ENCODE assay signal across 15 cellular contexts in the genomic region with DNA sequence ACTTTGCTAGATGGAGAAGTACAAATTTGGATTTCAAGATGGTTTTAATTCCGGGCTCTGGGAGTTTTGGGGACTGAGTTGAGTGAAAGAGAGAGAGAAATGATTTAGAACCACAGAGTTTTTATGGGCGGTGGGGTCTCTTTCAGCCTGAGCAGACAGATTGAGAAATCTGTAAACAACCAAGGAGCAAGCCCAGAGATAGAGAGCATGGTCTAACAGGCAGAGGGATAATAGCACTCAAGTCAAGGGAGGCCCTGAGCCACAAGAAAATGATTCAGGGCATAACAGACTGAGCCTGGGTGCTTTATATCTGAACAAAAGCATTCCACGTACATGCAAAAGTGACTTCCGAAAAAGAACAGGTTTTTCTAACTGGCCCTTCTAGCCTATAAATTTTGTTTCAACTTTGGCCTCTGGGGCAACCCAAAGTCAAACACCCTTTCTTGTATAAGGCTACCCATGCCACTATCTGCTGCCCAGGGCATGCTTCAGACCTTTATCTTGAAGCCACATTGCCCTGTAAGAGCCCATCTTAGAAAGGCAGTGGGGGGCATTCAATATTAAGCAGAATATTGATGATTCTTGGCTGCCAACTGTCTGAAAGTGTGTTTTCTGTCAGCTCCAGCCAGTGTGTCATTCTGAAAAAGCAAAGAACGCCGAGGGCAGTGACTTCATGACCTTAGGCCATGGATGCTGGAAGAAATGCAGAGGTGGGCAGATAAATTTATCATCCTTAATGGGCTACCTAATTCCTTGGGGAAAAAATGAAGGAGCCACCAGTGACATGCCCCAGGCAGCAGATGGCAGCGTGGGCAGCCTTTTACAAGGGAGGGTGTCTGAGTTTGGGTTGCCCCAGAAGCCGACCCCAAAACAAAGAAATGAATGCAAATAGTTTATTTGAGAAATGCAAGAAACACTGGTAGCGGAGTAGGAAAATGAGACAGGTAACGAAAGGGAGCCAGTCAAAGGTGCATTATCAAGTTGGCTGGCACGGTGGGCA.
DNase-seq lines count a peak whose midpoint lies in the region; ATAC-seq and TF ChIP-seq lines count a peak whose summit lies in the region.
"Had no signal": no experiment of that assay in that cellular context is flagged by ENCODE, and none has a peak within 500 bp of the region (broad histone marks: within the 10 kb centered on the region; RNA-seq: fewer than 3 reads in every experiment).

No MANE protein-coding gene starts in this region.

- no peak overlapping the region for H3K27ac Mint-ChIP-seq in activated B cell treated with CpG ODN at 0.5 μM for 24 hours

- peak; percentile 24 for TF ChIP-seq CTCF in DND-41 (IDR thresholded peaks at IDR 0.05; ENCODE audit: borderline replicate concordance, extremely low read depth, low read length, poor library complexity, severe bottlenecking)
- no peak for TF ChIP-seq CTCF in activated B cell treated with CpG ODN at 0.5 μM for 24 hours (IDR thresholded peaks at IDR 0.05)
- peak; percentile 2 for TF ChIP-seq CTCF in liver (IDR thresholded peaks at IDR 0.05; ENCODE audit: low read depth, low read length, missing input control)

- no peak overlapping the region for H3K4me2 ChIP-seq in DND-41 (ENCODE audit: insufficient read depth, low read length)
- H3K4me2 ChIP-seq: PC-9 had no signal

- H3K27ac ChIP-seq in DND-41 (ENCODE audit: low read length) (no peak overlapping the region), liver (ENCODE audit: low read depth in 1 of 2, low read length in 2 of 2) (peak overlapping the region in 1 of 2 donors; percentile 50)
- H3K27ac ChIP-seq: 22Rv1, parathyroid adenoma, PC-9 had no signal

- POLR2A ChIA-PET in activated B cell treated with CpG ODN at 0.5 μM for 24 hours (lab: Charles Lee), result interaction anchor here (0.5 to 1.5 kb wide), 2 partner anchors 140 to 179 kb away, joined by 5 to 7 read pairs; no protein-coding TSS in a partner anchor

- no peak overlapping the region for H3K9ac ChIP-seq in DND-41 (ENCODE audit: low read depth, low read length)
- H3K9ac ChIP-seq in liver (ENCODE audit: low read depth in 1 of 2, low read length in 2 of 2), result no peak overlapping the region
- H3K9ac ChIP-seq: parathyroid adenoma had no signal

- H3K4me3 Mint-ChIP-seq in activated B cell treated with CpG ODN at 0.5 μM for 24 hours, result peak overlapping the region; percentile 25
- H3K4me3 Mint-ChIP-seq: type B pancreatic cell had no signal

- H3K4me1 ChIP-seq in DND-41 (ENCODE audit: insufficient read depth, low read length) (no peaks in the 10 kb centered on the region), liver (ENCODE audit: control insufficient read depth in 4 of 4, insufficient read depth in 4 of 4, low read length in 3 of 4) (peaks cover 0 to 11% (median 4%) of the 10 kb centered on the region in 4 donors)
- H3K4me1 ChIP-seq: parathyroid adenoma had no signal

- H2AFZ ChIP-seq in DND-41 (ENCODE audit: low read depth, low read length), result no peak overlapping the region
- H2AFZ ChIP-seq: parathyroid adenoma, PC-9 had no signal

- no peaks in the 10 kb centered on the region for H3K27me3 Mint-ChIP-seq in activated B cell treated with CpG ODN at 0.5 μM for 24 hours
- H3K27me3 Mint-ChIP-seq: type B pancreatic cell had no signal

- H3K9me3 ChIP-seq in DND-41 (ENCODE audit: insufficient read depth, low read length, severe bottlenecking) (no peaks in the 10 kb centered on the region), liver (ENCODE audit: control insufficient read depth in 4 of 4, low read length in 3 of 4) (peaks cover 0 to 8% (median 0%) of the 10 kb centered on the region in 4 donors)

- intact Hi-C loops in activated B cell treated with CpG ODN at 0.5 μM for 24 hours (cut with micrococcal nuclease), result no loop called here

- DNase-seq in DMS 273 (lab: John Stamatoyannopoulos, UW; ENCODE audit: unreplicated experiment) (peak; percentile 27), DMS 273 treated with DMSO at 0.1 percent for 48 hours (lab: John Stamatoyannopoulos, UW) (no peak), DND-41 (no peak), activated B cell treated with CpG ODN at 0.5 μM for 24 hours (no peak), GM03348 (ENCODE audit: low spot score) (no peak)
- no peak for DNase-seq in effector CD8-positive, alpha-beta T cell (lab: John Stamatoyannopoulos, UW)
- DNase-seq: activated CD4-positive, alpha-beta T cell treated with anti-CD3 and anti-CD28 coated beads for 48 hours; activated gamma-delta T cell; PC-9 had no signal

- H3K79me2 ChIP-seq in DND-41 (ENCODE audit: insufficient read depth, low read length), result no peaks in the 10 kb centered on the region
- H3K79me2 ChIP-seq: parathyroid adenoma had no signal

- no peaks in the 10 kb centered on the region for H3K36me3 ChIP-seq in DND-41 (ENCODE audit: insufficient read depth, low read length)
- H3K36me3 ChIP-seq in liver (ENCODE audit: control insufficient read depth in 4 of 4, insufficient read depth in 3 of 4, low read depth in 1 of 4, low read length in 3 of 4), result no peaks in the 10 kb centered on the region

- 61% methylated on average over 11 of the region's 11 CpGs for WGBS in liver

- H4K20me1 ChIP-seq in DND-41 (ENCODE audit: insufficient read depth, low read length), result no peaks in the 10 kb centered on the region

- no peak for ATAC-seq in DND-41 (ENCODE audit: insufficient read depth, low read depth)
- no peak for ATAC-seq in activated B cell treated with CpG ODN at 0.5 μM for 24 hours (ENCODE audit: low read depth)
- ATAC-seq in HG03378 (IDR thresholded peaks at IDR 0.05; ENCODE audit: unreplicated experiment), result no peak

- no peaks in the 10 kb centered on the region for H3K36me3 Mint-ChIP-seq in activated B cell treated with CpG ODN at 0.5 μM for 24 hours (ENCODE audit: low read depth)
- H3K36me3 Mint-ChIP-seq: type B pancreatic cell had no signal

- no peak overlapping the region for H3K4me3 ChIP-seq in DND-41 (ENCODE audit: low read depth in 1 of 2, low read length in 2 of 2)
- no peak overlapping the region for H3K4me3 ChIP-seq in liver (ENCODE audit: low read depth in 1 of 3, low read length in 3 of 3)
- H3K4me3 ChIP-seq: lung, PC-9 had no signal

- CTCF ChIA-PET in activated B cell treated with CpG ODN at 0.5 μM for 24 hours (lab: Charles Lee), result no interaction called here

- peak; percentile 18 to 27 for TF ChIP-seq RAD21 in liver (IDR thresholded peaks at IDR 0.05)

- H3K4me1 Mint-ChIP-seq in activated B cell treated with CpG ODN at 0.5 μM for 24 hours, result peaks cover 61% of the 10 kb centered on the region

- peaks cover 3% of the 10 kb centered on the region for H3K9me3 Mint-ChIP-seq in activated B cell treated with CpG ODN at 0.5 μM for 24 hours

- H3K27me3 ChIP-seq in DND-41 (ENCODE audit: insufficient read depth, low read length, poor library complexity) (no peaks in the 10 kb centered on the region), liver (ENCODE audit: control insufficient read depth in 4 of 4, insufficient read depth in 4 of 4, low read length in 3 of 4) (no peaks in the 10 kb centered on the region)

TF ChIP-seq in liver, 16 proteins besides CTCF, POLR2A, EP300 and RAD21:
- TF ChIP-seq, protein P1, sequence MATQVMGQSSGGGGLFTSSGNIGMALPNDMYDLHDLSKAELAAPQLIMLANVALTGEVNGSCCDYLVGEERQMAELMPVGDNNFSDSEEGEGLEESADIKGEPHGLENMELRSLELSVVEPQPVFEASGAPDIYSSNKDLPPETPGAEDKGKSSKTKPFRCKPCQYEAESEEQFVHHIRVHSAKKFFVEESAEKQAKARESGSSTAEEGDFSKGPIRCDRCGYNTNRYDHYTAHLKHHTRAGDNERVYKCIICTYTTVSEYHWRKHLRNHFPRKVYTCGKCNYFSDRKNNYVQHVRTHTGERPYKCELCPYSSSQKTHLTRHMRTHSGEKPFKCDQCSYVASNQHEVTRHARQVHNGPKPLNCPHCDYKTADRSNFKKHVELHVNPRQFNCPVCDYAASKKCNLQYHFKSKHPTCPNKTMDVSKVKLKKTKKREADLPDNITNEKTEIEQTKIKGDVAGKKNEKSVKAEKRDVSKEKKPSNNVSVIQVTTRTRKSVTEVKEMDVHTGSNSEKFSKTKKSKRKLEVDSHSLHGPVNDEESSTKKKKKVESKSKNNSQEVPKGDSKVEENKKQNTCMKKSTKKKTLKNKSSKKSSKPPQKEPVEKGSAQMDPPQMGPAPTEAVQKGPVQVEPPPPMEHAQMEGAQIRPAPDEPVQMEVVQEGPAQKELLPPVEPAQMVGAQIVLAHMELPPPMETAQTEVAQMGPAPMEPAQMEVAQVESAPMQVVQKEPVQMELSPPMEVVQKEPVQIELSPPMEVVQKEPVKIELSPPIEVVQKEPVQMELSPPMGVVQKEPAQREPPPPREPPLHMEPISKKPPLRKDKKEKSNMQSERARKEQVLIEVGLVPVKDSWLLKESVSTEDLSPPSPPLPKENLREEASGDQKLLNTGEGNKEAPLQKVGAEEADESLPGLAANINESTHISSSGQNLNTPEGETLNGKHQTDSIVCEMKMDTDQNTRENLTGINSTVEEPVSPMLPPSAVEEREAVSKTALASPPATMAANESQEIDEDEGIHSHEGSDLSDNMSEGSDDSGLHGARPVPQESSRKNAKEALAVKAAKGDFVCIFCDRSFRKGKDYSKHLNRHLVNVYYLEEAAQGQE (IDR thresholded peaks at IDR 0.05), result no peak
- TF ChIP-seq HNF4A (conservative IDR thresholded peaks at IDR 0.05), result peak; percentile 9 to 30
